6 cellular contexts compared by ENCODE assay signal in genomic region chr10:754914-755313, GRCh38.
"Had no signal": no experiment of that assay in that cellular context is flagged by ENCODE, and none has a peak within 500 bp of the region (broad histone marks: within the 10 kb centered on the region; RNA-seq: fewer than 3 reads in every experiment).

No MANE protein-coding gene starts in this region.

- H3K27ac ChIP-seq: HL-60, KMS-11 had no signal

- DNase-seq: IMR-90, KBM-7, KG1 had no signal

- H3K4me3 ChIP-seq: K562 had no signal
